ENCODE assay signal across 1 cellular context in genomic region chr1:169485427-169486280, GRCh38.
A peak's percentile ranks its signal among the peaks of the same experiment; 100 is the strongest.
TF ChIP-seq lines count a peak whose summit lies in the region.

TSS of gene SLC19A2 (minus strand) at chr1:169485944. CDS start at chr1:169485766, 178 bp downstream.

TF ChIP-seq in K562, 482 proteins besides CTCF, POLR2A, EP300 and RAD21 (continued from another document and continues in another):
- TF ChIP-seq NONO (IDR thresholded peaks at IDR 0.05; ENCODE audit: low read depth in 2 of 2, low read length in 1 of 2) (peak; percentile 66 to 86; a peak in 2 of 4 replicates), AFF1 (IDR thresholded peaks at IDR 0.05; ENCODE audit: low read depth in 1 of 2, partially characterized antibody in 2 of 2) (peak in 1 of 2 experiments; percentile 2), ATF6 (CRISPR knock-in tag; IDR thresholded peaks at IDR 0.05) (peak; percentile 78; the same call in 1 of the 2 replicates), BACH1 (tag; IDR thresholded peaks at IDR 0.05) (no peak), CHD2 (IDR thresholded peaks at IDR 0.05; ENCODE audit: low read depth, low read length) (peak; percentile 37; the same call in 1 of the 2 replicates), PTBP1 (IDR thresholded peaks at IDR 0.05; ENCODE audit: low read depth, low read length) (no peak), SMARCA4 (IDR thresholded peaks at IDR 0.05) (no peak; the same call in 1 of the 2 replicates), THRAP3 (IDR thresholded peaks at IDR 0.05; ENCODE audit: borderline replicate concordance) (no peak), PRMT5 (CRISPR knock-in tag; IDR thresholded peaks at IDR 0.05) (no peak), ESRRB (CRISPR knock-in tag; IDR thresholded peaks at IDR 0.05; ENCODE audit: borderline replicate concordance) (no peak), ELF1 (tag; IDR thresholded peaks at IDR 0.05) (no peak), ILK (tag; IDR thresholded peaks at IDR 0.05; ENCODE audit: borderline replicate concordance, low read depth) (no peak), U2AF1 (optimal IDR thresholded peaks at IDR 0.05; ENCODE audit: low read depth, low read length) (no peak), FOXK1 (CRISPR knock-in tag; IDR thresholded peaks at IDR 0.05; ENCODE audit: borderline replicate concordance) (no peak), ARID1B (IDR thresholded peaks at IDR 0.05) (no peak), RFX5 (IDR thresholded peaks at IDR 0.05; ENCODE audit: low read depth, low read length) (no peak), KDM2B (CRISPR knock-in tag; IDR thresholded peaks at IDR 0.05) (0 out of 2 replicates have a peak, but pooled peaks have one; percentile 83), ZMIZ1 (IDR thresholded peaks at IDR 0.05; ENCODE audit: low read depth in 2 of 2, low read length in 2 of 2) (0 out of 4 replicates have a peak, but pooled peaks of 1 of the 2 experiments have one; percentile 53), ZC3H11A (IDR thresholded peaks at IDR 0.05; ENCODE audit: low read depth, low read length) (no peak), E2F3 (CRISPR knock-in tag; IDR thresholded peaks at IDR 0.05) (0 out of 2 replicates have a peak, but pooled peaks have one; percentile 73), ZNF780A (CRISPR knock-in tag; IDR thresholded peaks at IDR 0.05) (no peak), RBM39 (optimal IDR thresholded peaks at IDR 0.05; ENCODE audit: low read depth, low read length) (no peak), POLR2B (IDR thresholded peaks at IDR 0.05; ENCODE audit: low read depth, partially characterized antibody) (peak; percentile 89), FOXP4 (CRISPR knock-in tag; IDR thresholded peaks at IDR 0.05; ENCODE audit: borderline replicate concordance) (0 out of 2 replicates have a peak, but pooled peaks have one; percentile 44), BCOR (IDR thresholded peaks at IDR 0.05) (0 out of 2 replicates have a peak, but pooled peaks have one; percentile 20), XRCC3 (IDR thresholded peaks at IDR 0.05) (no peak), PYGO2 (tag; IDR thresholded peaks at IDR 0.05) (no peak), CEBPB (tag; IDR thresholded peaks at IDR 0.05) (no peak), ELF2 (CRISPR knock-in tag; IDR thresholded peaks at IDR 0.05) (no peak), ETS1 (conservative IDR thresholded peaks at IDR 0.05; ENCODE audit: control insufficient read depth, low read depth, low read length) (peak; percentile 60; the same call in 1 of the 2 replicates), BHLHE40 (IDR thresholded peaks at IDR 0.05; ENCODE audit: low read length) (peak; percentile 81), RBM17 (IDR thresholded peaks at IDR 0.05; ENCODE audit: borderline replicate concordance, low read depth, low read length) (no peak), ZKSCAN1 (IDR thresholded peaks at IDR 0.05; ENCODE audit: low read depth, low read length) (no peak; the same call in 1 of the 2 replicates), HMGN3 (IDR thresholded peaks at IDR 0.05; ENCODE audit: borderline replicate concordance, extremely low read depth, insufficient read length, low read depth, low read length) (peak; percentile 79), CHD4 (IDR thresholded peaks at IDR 0.05; ENCODE audit: insufficient read depth, insufficient replicate concordance, low read depth, low read length, poor library complexity, severe bottlenecking) (no peak), STAT6 (CRISPR knock-in tag; IDR thresholded peaks at IDR 0.05) (no peak), ZNF121 (CRISPR knock-in tag; conservative IDR thresholded peaks at IDR 0.05) (no peak), TAF1 (IDR thresholded peaks at IDR 0.05; ENCODE audit: control insufficient read depth, extremely low read depth, insufficient read depth, low read length, severe bottlenecking) (peak; percentile 88), ZNF445 (CRISPR knock-in tag; IDR thresholded peaks at IDR 0.05; ENCODE audit: low read depth) (no peak), GATA2 (CRISPR knock-in tag; IDR thresholded peaks at IDR 0.05) (no peak), BRCA1 (IDR thresholded peaks at IDR 0.05) (no peak), BRCA1 (CRISPR knock-in tag; IDR thresholded peaks at IDR 0.05) (no peak), MTF1 (CRISPR knock-in tag; IDR thresholded peaks at IDR 0.05; ENCODE audit: borderline replicate concordance) (no peak), ARID3A (IDR thresholded peaks at IDR 0.05; ENCODE audit: borderline replicate concordance, low read depth, low read length) (no peak), ATF1 (CRISPR knock-in tag; IDR thresholded peaks at IDR 0.05) (peak; percentile 64), ATF1 (tag; IDR thresholded peaks at IDR 0.05) (peak; percentile 97), PHF21A (IDR thresholded peaks at IDR 0.05; ENCODE audit: borderline replicate concordance, low read depth) (0 out of 2 replicates have a peak, but pooled peaks have one; percentile 15), HNRNPLL (IDR thresholded peaks at IDR 0.05; ENCODE audit: low read depth, low read length, poor library complexity, severe bottlenecking) (peak; percentile 85), RBBP5 (IDR thresholded peaks at IDR 0.05; ENCODE audit: borderline replicate concordance, insufficient read depth, low read length, poor library complexity, severe bottlenecking) (peak; percentile 92)
